In genomic region chr2:46248171-46248570, GRCh38 we compare ENCODE assay signal across 18 cellular contexts. TPM values are rescaled to one million over a fixed set of nuclear protein-coding genes. Genes with fewer than 3 reads are reported as not detected.
DNase-seq lines count a peak whose midpoint lies in the region; FAIRE-seq and TF ChIP-seq lines count a peak whose summit lies in the region.
"Had no signal": no experiment of that assay in that cellular context is flagged by ENCODE, and none has a peak within 500 bp of the region (broad histone marks: within the 10 kb centered on the region; RNA-seq: fewer than 3 reads in every experiment).

No MANE protein-coding gene starts in this region.

- peaks cover 11% of the 10 kb centered on the region for H3K4me1 Mint-ChIP-seq in T-helper 2 cell treated with Interferon-gamma antibody and Interleukin-4, amounts not matched to agents 5 μg/mL and 100 μg/mL, for 36 hours (ENCODE audit: low read depth)
- H3K4me1 Mint-ChIP-seq: CD4-positive, alpha-beta memory T cell had no signal

- H3K27me3 Mint-ChIP-seq in T-helper 2 cell treated with Interferon-gamma antibody and Interleukin-4, amounts not matched to agents 5 μg/mL and 100 μg/mL, for 36 hours (ENCODE audit: low read depth), result peaks cover 18% of the 10 kb centered on the region

- H3K9ac ChIP-seq in kidney (ENCODE audit: low read length in 2 of 2), result no peak overlapping the region
- H3K9ac ChIP-seq: GM23248 had no signal

- peak; percentile 15 for FAIRE-seq in kidney (lab: Jason Lieb, UNC)
- FAIRE-seq: GM12891, K562 had no signal

- H3K4me3 ChIP-seq in kidney (ENCODE audit: low read length in 2 of 2), result no peak overlapping the region
- H3K4me3 ChIP-seq: GM23248, K562 had no signal

- H3K36me3 Mint-ChIP-seq in T-helper 2 cell treated with Interferon-gamma antibody and Interleukin-4, amounts not matched to agents 5 μg/mL and 100 μg/mL, for 36 hours (ENCODE audit: low read depth), result peaks cover 1% of the 10 kb centered on the region
- H3K36me3 Mint-ChIP-seq: CD4-positive, alpha-beta memory T cell had no signal

- peaks cover 0 to 5% of the 10 kb centered on the region in 2 donors for H3K4me1 ChIP-seq in kidney (ENCODE audit: control insufficient read depth in 1 of 2, insufficient read depth in 1 of 2, low read depth in 1 of 2, low read length in 2 of 2)

- no peaks in the 10 kb centered on the region for H3K36me3 ChIP-seq in kidney (ENCODE audit: control insufficient read depth in 1 of 2, insufficient read depth in 2 of 2, low read length in 2 of 2)

- no peak overlapping the region for H3K27ac ChIP-seq in kidney (ENCODE audit: low read depth in 2 of 2, low read length in 2 of 2)
- H3K27ac ChIP-seq: GM23248, RWPE1 had no signal

- no peak for TF ChIP-seq CTCF in kidney (IDR thresholded peaks at IDR 0.05; ENCODE audit: borderline replicate concordance, extremely low read depth, insufficient read depth)

- H3K9me3 ChIP-seq in kidney (ENCODE audit: control insufficient read depth in 1 of 2, low read length in 2 of 2), result peaks cover 2 to 5% of the 10 kb centered on the region in 2 donors

- peaks cover 9% of the 10 kb centered on the region for H3K9me3 Mint-ChIP-seq in T-helper 2 cell treated with Interferon-gamma antibody and Interleukin-4, amounts not matched to agents 5 μg/mL and 100 μg/mL, for 36 hours
- H3K9me3 Mint-ChIP-seq: CD4-positive, alpha-beta memory T cell had no signal

- DNase-seq in DMS53 (lab: John Stamatoyannopoulos, UW), result peak; percentile 35
- DNase-seq in DMS53 treated with DMSO at 0.1 percent for 48 hours (lab: John Stamatoyannopoulos, UW; ENCODE audit: unreplicated experiment), result no peak
- peak; percentile 15 for DNase-seq in HCEC 1CT
- peak; percentile 21 for DNase-seq in brain pericyte (ENCODE audit: low read depth, low spot score)
- no peak for DNase-seq in kidney
- DNase-seq in SHP77 (lab: John Stamatoyannopoulos, UW), result no peak
- DNase-seq in epidermal melanocyte (ENCODE audit: insufficient read length, low spot score), result no peak
- no peak for DNase-seq in T-helper 2 cell treated with Interferon-gamma antibody and Interleukin-4, amounts not matched to agents 5 μg/mL and 100 μg/mL, for 36 hours (ENCODE audit: low spot score)
- DNase-seq: Calu3; CD4-positive, alpha-beta memory T cell; GF-D8; GM23248; NCI-H1417; NCI-H748 treated with DMSO at 0.1 percent for 48 hours; PC-3 had no signal

- intact Hi-C loops in kidney (cut with DNase I), result no loop called here

- no peak overlapping the region for H3K27ac Mint-ChIP-seq in T-helper 2 cell treated with Interferon-gamma antibody and Interleukin-4, amounts not matched to agents 5 μg/mL and 100 μg/mL, for 36 hours
- H3K27ac Mint-ChIP-seq: CD4-positive, alpha-beta memory T cell had no signal

- no peak overlapping the region for H3K4me3 Mint-ChIP-seq in T-helper 2 cell treated with Interferon-gamma antibody and Interleukin-4, amounts not matched to agents 5 μg/mL and 100 μg/mL, for 36 hours
- H3K4me3 Mint-ChIP-seq: CD4-positive, alpha-beta memory T cell had no signal

RNA-seq across cellular contexts. Expression of gene EPAS1, which starts 49.0 kb away (rescaled TPM):
- total RNA-seq in kidney, result 398 TPM
- 142 TPM for polyA plus RNA-seq in kidney (ENCODE audit: insufficient read depth, low read depth, low replicate concordance)

Comparison
In these comparisons a context has a peak if more than half of its experiments do, and no peak if none do; other contexts are left out.
1. DNase-seq: peak in DMS53 (single experiment), HCEC 1CT (single experiment) and brain pericyte (single experiment); none in DMS53 treated with DMSO at 0.1 percent for 48 hours (single experiment), kidney (single experiment), SHP77 (0 of 2), epidermal melanocyte (single experiment) and T-helper 2 cell treated with Interferon-gamma antibody and Interleukin-4, amounts not matched to agents 5 μg/mL and 100 μg/mL, for 36 hours (single experiment).